Comparison of ENCODE assay signal across 15 cellular contexts in genomic region chr3:50224639-50225038, GRCh38. TPM values are rescaled to one million over a fixed set of nuclear protein-coding genes. Genes with fewer than 3 reads are reported as not detected.
"Had no signal": no experiment of that assay in that cellular context is flagged by ENCODE, and none has a peak within 500 bp of the region (broad histone marks: within the 10 kb centered on the region; RNA-seq: fewer than 3 reads in every experiment).

No MANE protein-coding gene starts in this region.

- DNase-seq: activated CD4-positive, alpha-beta T cell treated with anti-CD3 and anti-CD28 coated beads, Interleukin-2, amount 10 ng/mL, durations not matched to agents 7 days and 5 days; activated naive CD4-positive, alpha-beta T cell treated with anti-CD3 and anti-CD28 coated beads for 36 hours; kidney; left ventricle myocardium superior; mesenchymal stem cell; pancreas; stimulated activated CD4-positive, alpha-beta T cell treated with anti-CD3 and anti-CD28 coated beads, Interleukin-1b, Interleukin-23, amount 100 ng/mL, for 48 hours; stimulated activated naive CD4-positive, alpha-beta T cell; SW 1271; tibial artery; uterus had no signal

- H3K27ac Mint-ChIP-seq: activated CD4-positive, alpha-beta T cell treated with anti-CD3 and anti-CD28 coated beads, Interleukin-2, amount 10 ng/mL, durations not matched to agents 7 days and 5 days; activated naive CD4-positive, alpha-beta T cell treated with anti-CD3 and anti-CD28 coated beads for 36 hours had no signal

- H3K9me3 Mint-ChIP-seq: activated CD4-positive, alpha-beta T cell treated with anti-CD3 and anti-CD28 coated beads, Interleukin-2, amount 10 ng/mL, durations not matched to agents 7 days and 5 days; activated naive CD4-positive, alpha-beta T cell treated with anti-CD3 and anti-CD28 coated beads for 36 hours had no signal

- ATAC-seq: left ventricle myocardium superior, pancreas had no signal

- H3K4me3 Mint-ChIP-seq: activated CD4-positive, alpha-beta T cell treated with anti-CD3 and anti-CD28 coated beads, Interleukin-2, amount 10 ng/mL, durations not matched to agents 7 days and 5 days; activated naive CD4-positive, alpha-beta T cell treated with anti-CD3 and anti-CD28 coated beads for 36 hours had no signal

RNA-seq across cellular contexts. Expression of gene SLC38A3, which starts 19.6 kb away (rescaled TPM):
- total RNA-seq: activated CD4-positive, alpha-beta T cell treated with anti-CD3 and anti-CD28 coated beads, Interleukin-2, amount 10 ng/mL, durations not matched to agents 7 days and 5 days; activated naive CD4-positive, alpha-beta T cell treated with anti-CD3 and anti-CD28 coated beads for 36 hours; subcutaneous adipose tissue had no signal

RNA-seq across cellular contexts. Expression of gene GNAT1, which starts 33.2 kb away (rescaled TPM):
- total RNA-seq: activated CD4-positive, alpha-beta T cell treated with anti-CD3 and anti-CD28 coated beads, Interleukin-2, amount 10 ng/mL, durations not matched to agents 7 days and 5 days; activated CD8-positive, alpha-beta memory T cell treated with anti-CD3 and anti-CD28 coated beads for 36 hours; activated naive CD4-positive, alpha-beta T cell treated with anti-CD3 and anti-CD28 coated beads for 36 hours; cardiac septum; hepatocyte; kidney; left ventricle myocardium superior; pancreas; subcutaneous adipose tissue; uterus had no signal
- polyA plus RNA-seq: hepatocyte, pancreas had no signal

RNA-seq across cellular contexts. Expression of gene LSMEM2, which starts 54.2 kb away (rescaled TPM):
- total RNA-seq: activated CD4-positive, alpha-beta T cell treated with anti-CD3 and anti-CD28 coated beads, Interleukin-2, amount 10 ng/mL, durations not matched to agents 7 days and 5 days; activated CD8-positive, alpha-beta memory T cell treated with anti-CD3 and anti-CD28 coated beads for 36 hours; activated naive CD4-positive, alpha-beta T cell treated with anti-CD3 and anti-CD28 coated beads for 36 hours; hepatocyte; subcutaneous adipose tissue had no signal
- polyA plus RNA-seq: hepatocyte had no signal
